ENCODE assay signal across 10 cellular contexts in genomic region chr11:112760378-112761060, GRCh38.
DNase-seq lines count a peak whose midpoint lies in the region; TF ChIP-seq lines count a peak whose summit lies in the region.
"Had no signal": no experiment of that assay in that cellular context is flagged by ENCODE, and none has a peak within 500 bp of the region (broad histone marks: within the 10 kb centered on the region; RNA-seq: fewer than 3 reads in every experiment).

No MANE protein-coding gene starts in this region.

- TF ChIP-seq CTCF in RWPE1 (conservative IDR thresholded peaks at IDR 0.05; ENCODE audit: low read depth), result no peak

- POLR2A ChIA-PET in RWPE1 (lab: Yijun Ruan, JAX; ENCODE audit: low non-redundant PET), result no interaction called here

- peak overlapping the region; percentile 50 for H3K27ac ChIP-seq in cingulate gyrus (ENCODE audit: low read depth, low read length)
- no peak overlapping the region for H3K27ac ChIP-seq in RWPE1

- DNase-seq in Ammon's horn (ENCODE audit: low spot score) (peak; percentile 62), medulla oblongata (ENCODE audit: extremely low spot score) (peak; percentile 47), renal cortical epithelial cell (ENCODE audit: low read depth) (peak; percentile 26), HK-2 (ENCODE audit: unreplicated experiment) (no peak), dedifferentiated amniotic fluid mesenchymal stem cell (ENCODE audit: extremely low spot score) (no peak), RWPE1 (ENCODE audit: low spot score) (no peak)
- DNase-seq: ACHN; CD4-positive, alpha-beta T cell; GF-D8 had no signal

- CTCF ChIA-PET in RWPE1 (lab: Yijun Ruan, JAX), result no interaction called here

Comparison
In these comparisons a context has a peak if more than half of its experiments do, and no peak if none do; other contexts are left out.
1. DNase-seq: peak in Ammon's horn (single experiment), medulla oblongata (single experiment) and renal cortical epithelial cell (single experiment); none in HK-2 (single experiment), dedifferentiated amniotic fluid mesenchymal stem cell (single experiment) and RWPE1 (single experiment).